In the genomic region with DNA sequence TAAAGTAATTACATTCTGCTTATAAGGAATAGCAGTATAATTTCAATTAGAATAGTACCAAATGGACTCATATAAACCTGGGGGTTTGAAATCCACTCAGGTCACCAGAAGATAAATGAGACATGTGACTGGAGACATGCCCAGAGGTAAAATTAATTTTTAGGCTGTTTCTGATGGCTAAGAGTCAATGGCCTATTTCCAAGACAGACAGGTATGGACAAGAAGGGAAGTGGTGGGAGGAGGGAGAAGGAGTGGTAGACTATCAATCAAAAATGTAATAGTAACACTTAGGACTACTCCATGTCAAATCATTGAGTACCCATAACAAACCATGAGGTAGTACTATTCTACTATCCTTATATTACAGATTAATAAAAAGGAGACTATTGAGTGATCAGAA, we compare ENCODE assay signal across 29 cellular contexts.
"Had no signal": no experiment of that assay in that cellular context is flagged by ENCODE, and none has a peak within 500 bp of the region (broad histone marks: within the 10 kb centered on the region; RNA-seq: fewer than 3 reads in every experiment).

No MANE protein-coding gene starts in this region.

- H3K4me3 ChIP-seq: Peyer's patch had no signal

- DNase-seq: activated CD4-positive, alpha-beta T cell treated with anti-CD3 and anti-CD28 coated beads for 1 hour; activated CD4-positive, alpha-beta T cell treated with anti-CD3 and anti-CD28 coated beads for 48 hours; activated CD4-positive, CD25-positive, alpha-beta regulatory T cell; activated CD8-positive, alpha-beta T cell treated with anti-CD3 and anti-CD28 coated beads for 36 hours; activated effector memory CD4-positive, alpha-beta T cell treated with anti-CD3 and anti-CD28 coated beads, Interleukin-2, amount 50 U/mL, for 16 hours; activated naive CD4-positive, alpha-beta T cell; activated naive CD4-positive, alpha-beta T cell treated with anti-CD3 and anti-CD28 coated beads, Interleukin-2, amount 50 U/mL, for 16 hours; activated naive CD8-positive, alpha-beta T cell treated with anti-CD3 and anti-CD28 coated beads for 36 hours; activated T-cell treated with anti-CD3 and anti-CD28 coated beads, Interleukin-2, amount 50 U/mL, for 1 hour; activated T-cell treated with anti-CD3 and anti-CD28 coated beads, Interleukin-2, amount 50 U/mL, for 72 hours; amniotic stem cell; aorta; brain microvascular endothelial cell; NCI-H1092 treated with DMSO at 0.1 percent for 48 hours; NCI-H1436; NCI-H1694; NCI-H1930; NCI-H2081 treated with DMSO at 0.1 percent for 48 hours; NCI-H226; NCI-H510A; NCI-H526 treated with DMSO at 0.1 percent for 48 hours; NCI-H82; NK-92 treated with Interleukin-12 subunit alpha and Interleukin-12 subunit beta, amount 100 ng/mL, for 24 hours; PC-3; Peyer's patch; Right ventricle myocardium superior; RPMI8226; T1000; WERI-Rb-1 had no signal

- H3K36me3 ChIP-seq: brain microvascular endothelial cell, Peyer's patch, WERI-Rb-1 had no signal

- H3K27me3 ChIP-seq: brain microvascular endothelial cell, Peyer's patch had no signal
